In the genomic region with DNA sequence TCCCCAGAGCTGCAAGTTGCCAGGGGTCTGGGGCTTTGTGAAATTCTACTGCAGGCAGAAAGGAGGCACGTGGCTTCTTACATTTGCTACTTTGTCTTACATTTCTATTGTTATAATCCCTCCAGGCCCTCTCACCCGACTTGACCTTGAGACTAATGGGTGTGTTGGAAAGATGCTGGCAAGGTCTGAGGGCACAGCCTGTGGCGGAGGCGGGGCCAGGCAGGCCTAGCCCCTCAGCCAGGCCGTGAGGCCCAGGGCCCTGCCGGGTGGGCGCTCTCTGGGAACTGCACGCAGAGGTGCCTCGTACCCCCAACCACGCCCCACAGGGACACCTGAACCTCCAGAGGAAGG, we compare ENCODE assay signal across 7 cellular contexts.
A peak's percentile ranks its signal among the peaks of the same experiment; 100 is the strongest.
DNase-seq lines count a peak whose midpoint lies in the region; ATAC-seq, FAIRE-seq and TF ChIP-seq lines count a peak whose summit lies in the region.

No MANE protein-coding gene starts in this region.

- H3K56ac ChIP-seq in H9 (ENCODE audit: insufficient read length, low read depth, low read length) = no peak overlapping the region

- TF ChIP-seq CTCF in H9 (conservative IDR thresholded peaks at IDR 0.05) = no peak
- TF ChIP-seq CTCF in RWPE2 (IDR thresholded peaks at IDR 0.05; ENCODE audit: poor library complexity, severe bottlenecking) = no peak
- no peak for TF ChIP-seq CTCF in glutamatergic neuron (IDR thresholded peaks at IDR 0.05; ENCODE audit: partially characterized antibody, unreplicated experiment)

- H3K27ac ChIP-seq in H9 (ENCODE audit: insufficient read length, low read depth, low read length) (no peak overlapping the region), RWPE2 (ENCODE audit: poor library complexity, severe bottlenecking) (peak overlapping the region; percentile 91), stomach smooth muscle (ENCODE audit: low read length) (peak overlapping the region; percentile 77)

- H4K8ac ChIP-seq in H9 (replicated peaks; ENCODE audit: insufficient read length, low read depth, low read length) = no peak overlapping the region

- H3K79me2 ChIP-seq in H9 (ENCODE audit: insufficient read depth, low read length) = no peaks in the 10 kb centered on the region

- no peak overlapping the region for H2AFZ ChIP-seq in H9 (ENCODE audit: low read length)

- TF ChIP-seq POLR2A in GM12891 (IDR thresholded peaks at IDR 0.05; ENCODE audit: low read depth, low read length) = no peak

- no peak overlapping the region for H3K4me3 ChIP-seq in RWPE2 (ENCODE audit: severe bottlenecking)
- H3K4me3 ChIP-seq in stomach smooth muscle (ENCODE audit: low read length in 2 of 2) = peak overlapping the region; percentile 64 to 67

- no peaks in the 10 kb centered on the region; the same call in 1 of the 2 replicates for H3K4me1 ChIP-seq in H9 (ENCODE audit: insufficient read depth, low read length)
- H3K4me1 ChIP-seq in RWPE2 (ENCODE audit: insufficient read depth, poor library complexity, severe bottlenecking) = peaks cover 18% of the 10 kb centered on the region
- peaks cover 16% of the 10 kb centered on the region for H3K4me1 ChIP-seq in stomach smooth muscle (ENCODE audit: control insufficient read depth, insufficient read depth, low read length)

- H3K4ac ChIP-seq in H9 (ENCODE audit: low read depth, low read length) = no peak overlapping the region

- no peak overlapping the region; a peak in 1 of 7 replicates for H3K27ac Mint-ChIP-seq in H9
- peak overlapping the region; percentile 64 for H3K27ac Mint-ChIP-seq in glutamatergic neuron (ENCODE audit: unreplicated experiment)

- H3K23ac ChIP-seq in H9 (ENCODE audit: insufficient read length, low read depth, low read length) = no peak overlapping the region

- H2BK12ac ChIP-seq in H9 (ENCODE audit: insufficient read length, low read depth, low read length) = no peak overlapping the region

- no peak overlapping the region for H2AK5ac ChIP-seq in H9 (ENCODE audit: insufficient read length, low read length)

- H3K4me3 Mint-ChIP-seq in H9 (no peak overlapping the region), glutamatergic neuron (ENCODE audit: unreplicated experiment) (no peak overlapping the region)

- WGBS in H9 (ENCODE audit: extremely low coverage, insufficient read length, low lambda C conversion rate) = no CpG with 5 or more reads among the region's 10 CpGs

- DNase-seq in H9 = peak; percentile 80
- DNase-seq in RWPE2 (ENCODE audit: low spot score) = no peak
- no peak for DNase-seq in glutamatergic neuron
- no peak for DNase-seq in GM12891 (ENCODE audit: insufficient read length, low spot score)
- DNase-seq in kidney tubule cell (ENCODE audit: low spot score) = no peak
- no peak for DNase-seq in SKM-1 (lab: John Stamatoyannopoulos, UW; ENCODE audit: unreplicated experiment)

- H2BK15ac ChIP-seq in H9 (ENCODE audit: low read depth, low read length) = no peak overlapping the region

- no peaks in the 10 kb centered on the region for H3K27me3 ChIP-seq in H9 (ENCODE audit: insufficient read depth, low read length)
- H3K27me3 ChIP-seq in RWPE2 (ENCODE audit: insufficient read depth, poor library complexity, severe bottlenecking) = no peaks in the 10 kb centered on the region
- no peaks in the 10 kb centered on the region for H3K27me3 ChIP-seq in stomach smooth muscle (ENCODE audit: control insufficient read depth in 1 of 2, insufficient read depth in 2 of 2, low read length in 2 of 2)

- H2BK20ac ChIP-seq in H9 (ENCODE audit: low read depth, low read length, poor library complexity, severe bottlenecking) = no peak overlapping the region

- H3K9me3 ChIP-seq in H9 (ENCODE audit: control insufficient read depth, low read depth, low read length) = no peaks in the 10 kb centered on the region
- H3K9me3 ChIP-seq in RWPE2 (ENCODE audit: severe bottlenecking) = peaks cover 3% of the 10 kb centered on the region
- H3K9me3 ChIP-seq in stomach smooth muscle (ENCODE audit: control insufficient read depth in 2 of 2, low read length in 2 of 2) = peaks cover 0 to 8% of the 10 kb centered on the region in 2 donors

- no peaks in the 10 kb centered on the region for H4K20me1 ChIP-seq in H9 (ENCODE audit: control insufficient read depth, insufficient read depth, insufficient read length)

- ATAC-seq in RWPE2 (ENCODE audit: low read depth) = peak; percentile 40; the same call in 2 of the 3 replicates

- peak overlapping the region; percentile 66; the same call in 1 of the 2 replicates for H3K14ac ChIP-seq in H9 (ENCODE audit: insufficient read depth, low read length)

- no peak overlapping the region for H3K4me2 ChIP-seq in H9 (ENCODE audit: insufficient read depth, insufficient read length, low read length)

- peaks cover 2 to 11% (median 4%) of the 10 kb centered on the region in 3 experiments; a peak in 5 of 7 replicates for H3K36me3 Mint-ChIP-seq in H9 (ENCODE audit: insufficient read depth in 1 of 3, low read depth in 3 of 3)
- peaks cover 6% of the 10 kb centered on the region for H3K36me3 Mint-ChIP-seq in glutamatergic neuron (ENCODE audit: unreplicated experiment)

- FAIRE-seq in GM12891 (lab: Jason Lieb, UNC) = no peak

- H4K5ac ChIP-seq in H9 (ENCODE audit: insufficient read length, low read depth, low read length) = no peak overlapping the region

- H3K36me3 ChIP-seq in RWPE2 (ENCODE audit: low read depth) (no peaks in the 10 kb centered on the region), stomach smooth muscle (ENCODE audit: control insufficient read depth in 2 of 2, insufficient read depth in 2 of 2, low read length in 2 of 2) (no peaks in the 10 kb centered on the region)

- no peak overlapping the region for H2BK120ac ChIP-seq in H9 (ENCODE audit: low read depth, low read length, poor library complexity, severe bottlenecking)

- H3K9ac ChIP-seq in H9 (ENCODE audit: extremely low read depth, insufficient read length, low read length) (no peak overlapping the region), stomach smooth muscle (ENCODE audit: low read length in 2 of 2) (peak overlapping the region in 1 of 2 donors; percentile 58)

- H2BK5ac ChIP-seq in H9 (ENCODE audit: insufficient read length, low read length) = no peak overlapping the region

- no peaks in the 10 kb centered on the region for H3K79me1 ChIP-seq in H9 (ENCODE audit: insufficient read depth, low read depth, low read length, poor library complexity, severe bottlenecking)

- H3K23me2 ChIP-seq in H9 (ENCODE audit: insufficient read length, low read depth, low read length, poor library complexity, severe bottlenecking) = no peaks in the 10 kb centered on the region

- peaks cover 15 to 18% of the 10 kb centered on the region in 2 experiments for H3K4me1 Mint-ChIP-seq in H9
- peaks cover 8% of the 10 kb centered on the region for H3K4me1 Mint-ChIP-seq in glutamatergic neuron (ENCODE audit: low read depth, unreplicated experiment)

- no peak overlapping the region for H4K91ac ChIP-seq in H9 (ENCODE audit: insufficient read length, low read depth, low read length)

- H3K18ac ChIP-seq in H9 (ENCODE audit: insufficient read length, low read depth, low read length) = peak overlapping the region; percentile 78

- no peak overlapping the region for H3T11ph ChIP-seq in H9 (ENCODE audit: low read length)

- H3K27me3 Mint-ChIP-seq in H9 (ENCODE audit: low read depth) = peaks cover 2% of the 10 kb centered on the region; the same call in 1 of the 2 replicates
- peaks cover 3% of the 10 kb centered on the region for H3K27me3 Mint-ChIP-seq in glutamatergic neuron (ENCODE audit: unreplicated experiment)

- peaks cover 7 to 9% of the 10 kb centered on the region in 2 experiments for H3K9me3 Mint-ChIP-seq in H9
- H3K9me3 Mint-ChIP-seq in glutamatergic neuron (ENCODE audit: unreplicated experiment) = peaks cover 2% of the 10 kb centered on the region

TF ChIP-seq in GM12891, 5 proteins besides CTCF, POLR2A, EP300 and RAD21:
- TF ChIP-seq TAF1 (IDR thresholded peaks at IDR 0.05; ENCODE audit: low read depth, low read length) (no peak), POLR2AphosphoS5 (IDR thresholded peaks at IDR 0.05; ENCODE audit: low read depth, low read length) (no peak), PAX5 (IDR thresholded peaks at IDR 0.05; ENCODE audit: insufficient read depth, low read length, severe bottlenecking) (no peak), POU2F2 (IDR thresholded peaks at IDR 0.05; ENCODE audit: low read depth, low read length) (no peak), SPI1 (IDR thresholded peaks at IDR 0.05; ENCODE audit: low read depth, low read length) (no peak)
